In the genomic region with DNA sequence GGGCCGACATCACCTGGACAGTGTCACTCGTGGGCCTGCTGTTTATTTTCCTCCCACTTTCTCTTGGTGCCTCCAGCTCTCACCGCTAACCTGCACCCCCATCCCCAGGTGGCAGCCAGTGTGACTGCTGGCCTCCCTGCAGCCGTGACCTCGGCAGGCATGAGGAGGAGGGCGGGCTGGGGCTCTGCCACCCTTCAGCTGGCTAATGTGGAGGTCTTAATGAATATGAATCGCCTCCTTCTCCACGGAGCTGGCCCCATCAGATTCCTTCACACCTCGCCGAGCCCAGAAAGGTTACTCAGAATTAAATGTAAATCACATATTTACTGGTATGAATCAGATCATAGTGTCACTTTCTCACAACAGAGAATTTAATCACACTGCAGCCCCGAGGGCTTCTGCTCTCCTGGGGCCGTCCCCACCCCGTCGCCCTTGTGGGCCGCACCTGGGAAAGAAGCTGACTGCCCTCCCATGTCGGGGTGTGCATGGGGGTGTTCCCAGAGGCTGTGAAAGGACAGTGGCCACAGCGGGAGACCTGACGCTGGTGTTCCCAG, we compare ENCODE assay signal across 21 cellular contexts.
DNase-seq lines count a peak whose midpoint lies in the region; ATAC-seq and TF ChIP-seq lines count a peak whose summit lies in the region.
"Had no signal": no experiment of that assay in that cellular context is flagged by ENCODE, and none has a peak within 500 bp of the region (broad histone marks: within the 10 kb centered on the region; RNA-seq: fewer than 3 reads in every experiment).

No MANE protein-coding gene starts in this region.

- H3K36me3 Mint-ChIP-seq in activated naive CD4-positive, alpha-beta T cell treated with anti-CD3 and anti-CD28 coated beads, Interleukin-2, amount 50 U/mL, for 72 hours = no peaks in the 10 kb centered on the region
- H3K36me3 Mint-ChIP-seq in stimulated activated memory B cell treated with anti-CD40 and anti-IgM and Interleukin-4, amounts not matched to agents 10 μg/mL and 1 μg/mL and 100 μg/mL, for 72 hours = no peaks in the 10 kb centered on the region
- H3K36me3 Mint-ChIP-seq: immature natural killer cell had no signal

- DNase-seq in activated naive CD4-positive, alpha-beta T cell treated with anti-CD3 and anti-CD28 coated beads, Interleukin-2, amount 50 U/mL, for 72 hours (ENCODE audit: low spot score in 2 of 2) = no peak
- no peak for DNase-seq in activated naive CD4-positive, alpha-beta T cell (lab: John Stamatoyannopoulos, UW)
- no peak for DNase-seq in foreskin keratinocyte
- DNase-seq in NCI-H446 treated with DMSO at 0.1 percent for 48 hours (lab: John Stamatoyannopoulos, UW) = no peak
- DNase-seq in NCI-H748 (lab: John Stamatoyannopoulos, UW; ENCODE audit: unreplicated experiment) = no peak
- DNase-seq: activated gamma-delta T cell treated with Interleukin-2 at 50 U/mL for 16 hours; effector memory CD8-positive, alpha-beta T cell; foreskin melanocyte; immature natural killer cell; midbrain; NCI-H187; NCI-H748 treated with DMSO at 0.1 percent for 48 hours; SHP77 had no signal

- H3K9me3 Mint-ChIP-seq in activated naive CD4-positive, alpha-beta T cell treated with anti-CD3 and anti-CD28 coated beads, Interleukin-2, amount 50 U/mL, for 72 hours = no peaks in the 10 kb centered on the region
- no peaks in the 10 kb centered on the region for H3K9me3 Mint-ChIP-seq in stimulated activated memory B cell treated with anti-CD40 and anti-IgM and Interleukin-4, amounts not matched to agents 10 μg/mL and 1 μg/mL and 100 μg/mL, for 72 hours
- H3K9me3 Mint-ChIP-seq: effector memory CD8-positive, alpha-beta T cell; immature natural killer cell had no signal

- peak overlapping the region; percentile 53 for H3K4me3 Mint-ChIP-seq in stimulated activated memory B cell treated with anti-CD40 and anti-IgM and Interleukin-4, amounts not matched to agents 10 μg/mL and 1 μg/mL and 100 μg/mL, for 72 hours

- peaks cover 54% of the 10 kb centered on the region for H3K27me3 ChIP-seq in foreskin keratinocyte
- H3K27me3 ChIP-seq: suprapubic skin had no signal

- H3K27me3 Mint-ChIP-seq in stimulated activated memory B cell treated with anti-CD40 and anti-IgM and Interleukin-4, amounts not matched to agents 10 μg/mL and 1 μg/mL and 100 μg/mL, for 72 hours = no peaks in the 10 kb centered on the region

- peaks cover 15% of the 10 kb centered on the region for H3K4me1 ChIP-seq in foreskin keratinocyte
- H3K4me1 ChIP-seq: parathyroid adenoma had no signal

- ATAC-seq in activated naive CD4-positive, alpha-beta T cell treated with anti-CD3 and anti-CD28 coated beads, Interleukin-2, amount 50 U/mL, for 72 hours = peak; percentile 10 to 63
- peak; percentile 47 for ATAC-seq in foreskin keratinocyte
- ATAC-seq in stimulated activated memory B cell treated with anti-CD40 and anti-IgM and Interleukin-4, amounts not matched to agents 10 μg/mL and 1 μg/mL and 100 μg/mL, for 72 hours = peak; percentile 77
- ATAC-seq in GM18907 (IDR thresholded peaks at IDR 0.05; ENCODE audit: unreplicated experiment) = no peak
- ATAC-seq: effector memory CD8-positive, alpha-beta T cell had no signal

- peaks cover 91% of the 10 kb centered on the region for H3K4me1 Mint-ChIP-seq in stimulated activated memory B cell treated with anti-CD40 and anti-IgM and Interleukin-4, amounts not matched to agents 10 μg/mL and 1 μg/mL and 100 μg/mL, for 72 hours

- TF ChIP-seq CTCF in foreskin keratinocyte (conservative IDR thresholded peaks at IDR 0.05) = no peak

- no peaks in the 10 kb centered on the region for H3K9me3 ChIP-seq in KOPT-K1 (ENCODE audit: insufficient read depth, low read length, poor library complexity, severe bottlenecking)
- H3K9me3 ChIP-seq: suprapubic skin had no signal

- no peaks in the 10 kb centered on the region for H3K36me3 ChIP-seq in KOPT-K1 (ENCODE audit: insufficient read depth, low read length)
- H3K36me3 ChIP-seq: cardiac muscle cell, suprapubic skin had no signal

- no peak overlapping the region for H3K27ac Mint-ChIP-seq in activated naive CD4-positive, alpha-beta T cell treated with anti-CD3 and anti-CD28 coated beads, Interleukin-2, amount 50 U/mL, for 72 hours
- peak overlapping the region; percentile 74 for H3K27ac Mint-ChIP-seq in stimulated activated memory B cell treated with anti-CD40 and anti-IgM and Interleukin-4, amounts not matched to agents 10 μg/mL and 1 μg/mL and 100 μg/mL, for 72 hours

- H3K27ac ChIP-seq in KOPT-K1 (ENCODE audit: low read depth, low read length, poor library complexity, severe bottlenecking) (peak overlapping the region; percentile 65), foreskin keratinocyte (no peak overlapping the region)
- H3K27ac ChIP-seq: cardiac muscle cell, HL-60, KMS-11, parathyroid adenoma, suprapubic skin had no signal
